ENCODE assay signal across 16 cellular contexts in genomic region chr11:88411265-88411664, GRCh38.
A peak's percentile ranks its signal among the peaks of the same experiment; 100 is the strongest.
DNase-seq lines count a peak whose midpoint lies in the region; ATAC-seq and TF ChIP-seq lines count a peak whose summit lies in the region.
"Had no signal": no experiment of that assay in that cellular context is flagged by ENCODE, and none has a peak within 500 bp of the region (broad histone marks: within the 10 kb centered on the region; RNA-seq: fewer than 3 reads in every experiment).

No MANE protein-coding gene starts in this region.

- POLR2A ChIA-PET in AG04449 (lab: Yijun Ruan, JAX): no interaction called here

- H3K27me3 Mint-ChIP-seq in activated T-helper 17 cell treated with anti-CD3 and anti-CD28 coated beads, Interleukin-2, amount 50 U/mL, for 72 hours: no peaks in the 10 kb centered on the region
- H3K27me3 Mint-ChIP-seq: naive thymus-derived CD8-positive, alpha-beta T cell had no signal

- H3K4me1 Mint-ChIP-seq in activated T-helper 17 cell treated with anti-CD3 and anti-CD28 coated beads, Interleukin-2, amount 50 U/mL, for 72 hours: peaks cover 22% of the 10 kb centered on the region

- H3K9me3 Mint-ChIP-seq in activated T-helper 17 cell treated with anti-CD3 and anti-CD28 coated beads, Interleukin-2, amount 50 U/mL, for 72 hours: no peaks in the 10 kb centered on the region
- H3K9me3 Mint-ChIP-seq: naive thymus-derived CD8-positive, alpha-beta T cell had no signal

- no peak overlapping the region for H3K27ac ChIP-seq in upper lobe of right lung
- H3K27ac ChIP-seq: SJSA1, thoracic aorta had no signal

- H3K27me3 ChIP-seq in upper lobe of right lung: no peaks in the 10 kb centered on the region
- H3K27me3 ChIP-seq: SJSA1 had no signal

- H3K36me3 Mint-ChIP-seq in activated T-helper 17 cell treated with anti-CD3 and anti-CD28 coated beads, Interleukin-2, amount 50 U/mL, for 72 hours (ENCODE audit: low read depth): no peaks in the 10 kb centered on the region

- no peaks in the 10 kb centered on the region for H3K36me3 ChIP-seq in upper lobe of right lung
- H3K36me3 ChIP-seq: SJSA1, thoracic aorta had no signal

- no peaks in the 10 kb centered on the region for H3K9me3 ChIP-seq in upper lobe of right lung
- H3K9me3 ChIP-seq: SJSA1, thoracic aorta had no signal

- no peak overlapping the region for H3K4me3 Mint-ChIP-seq in activated T-helper 17 cell treated with anti-CD3 and anti-CD28 coated beads, Interleukin-2, amount 50 U/mL, for 72 hours
- H3K4me3 Mint-ChIP-seq: naive thymus-derived CD8-positive, alpha-beta T cell had no signal

- CTCF ChIA-PET in AG04449 (lab: Yijun Ruan, JAX): no interaction called here

- no peak for ATAC-seq in upper lobe of right lung
- no peak for ATAC-seq in activated T-helper 17 cell treated with anti-CD3 and anti-CD28 coated beads, Interleukin-2, amount 50 U/mL, for 72 hours (replicated peaks)
- ATAC-seq in GM18867 (IDR thresholded peaks at IDR 0.05; ENCODE audit: unreplicated experiment): no peak
- ATAC-seq: naive thymus-derived CD8-positive, alpha-beta T cell had no signal

- H3K4me3 ChIP-seq in AG04449 (ENCODE audit: low read depth, low read length): no peak overlapping the region
- H3K4me3 ChIP-seq in HFF-Myc (replicated peaks; ENCODE audit: low read depth, low read length): no peak overlapping the region
- H3K4me3 ChIP-seq in upper lobe of right lung: no peak overlapping the region
- H3K4me3 ChIP-seq: SJSA1, thoracic aorta had no signal

- peak; percentile 75 for DNase-seq in AG04449 (ENCODE audit: low read depth, low spot score)
- peak; percentile 59 for DNase-seq in HFF-Myc (ENCODE audit: extremely low read depth, low read depth)
- DNase-seq in astrocyte of the hippocampus (ENCODE audit: low read depth, low spot score): peak; percentile 62
- peak; percentile 55 for DNase-seq in glomerular visceral epithelial cell (ENCODE audit: extremely low spot score)
- no peak for DNase-seq in upper lobe of right lung
- DNase-seq in NCI-H524 (lab: John Stamatoyannopoulos, UW): no peak
- DNase-seq: activated T-cell treated with anti-CD3 and anti-CD28 coated beads, Interleukin-2, amount 50 U/mL, for 48 hours; AML-193; cortex of kidney; GOT3; naive thymus-derived CD8-positive, alpha-beta T cell; stimulated activated CD8-positive, alpha-beta memory T cell treated with anti-CD3 and anti-CD28 coated beads, Interleukin-4, amount 100 ng/mL, for 48 hours had no signal

- intact Hi-C loops in upper lobe of right lung (cut with DNase I): no loop called here

- H3K27ac Mint-ChIP-seq in activated T-helper 17 cell treated with anti-CD3 and anti-CD28 coated beads, Interleukin-2, amount 50 U/mL, for 72 hours: no peak overlapping the region
- H3K27ac Mint-ChIP-seq: naive thymus-derived CD8-positive, alpha-beta T cell had no signal

- peaks cover 12% of the 10 kb centered on the region for H3K4me1 ChIP-seq in upper lobe of right lung

- TF ChIP-seq CTCF in AG04449 (IDR thresholded peaks at IDR 0.05; ENCODE audit: insufficient read depth, low read length, missing control alignments) (no peak), HFF-Myc (IDR thresholded peaks at IDR 0.05; ENCODE audit: low read depth, low read length, missing control alignments) (no peak), upper lobe of right lung (IDR thresholded peaks at IDR 0.05) (no peak)

Comparison
In these comparisons a context has a peak if more than half of its experiments do, and no peak if none do; other contexts are left out.
1. DNase-seq: peak in AG04449 (single experiment), HFF-Myc (single experiment), astrocyte of the hippocampus (single experiment) and glomerular visceral epithelial cell (single experiment); none in upper lobe of right lung (single experiment) and NCI-H524 (0 of 2).